ENCODE assay signal across 3 cellular contexts in genomic region chr13:111258637-111259036, GRCh38.
"Had no signal": no experiment of that assay in that cellular context is flagged by ENCODE, and none has a peak within 500 bp of the region (broad histone marks: within the 10 kb centered on the region; RNA-seq: fewer than 3 reads in every experiment).

No MANE protein-coding gene starts in this region.

- H3K4me3 ChIP-seq: GM12878 had no signal

- DNase-seq: GDM1, GF-D8 had no signal

- ATAC-seq: GM12878 had no signal
